ENCODE assay signal across 11 cellular contexts in the genomic region with DNA sequence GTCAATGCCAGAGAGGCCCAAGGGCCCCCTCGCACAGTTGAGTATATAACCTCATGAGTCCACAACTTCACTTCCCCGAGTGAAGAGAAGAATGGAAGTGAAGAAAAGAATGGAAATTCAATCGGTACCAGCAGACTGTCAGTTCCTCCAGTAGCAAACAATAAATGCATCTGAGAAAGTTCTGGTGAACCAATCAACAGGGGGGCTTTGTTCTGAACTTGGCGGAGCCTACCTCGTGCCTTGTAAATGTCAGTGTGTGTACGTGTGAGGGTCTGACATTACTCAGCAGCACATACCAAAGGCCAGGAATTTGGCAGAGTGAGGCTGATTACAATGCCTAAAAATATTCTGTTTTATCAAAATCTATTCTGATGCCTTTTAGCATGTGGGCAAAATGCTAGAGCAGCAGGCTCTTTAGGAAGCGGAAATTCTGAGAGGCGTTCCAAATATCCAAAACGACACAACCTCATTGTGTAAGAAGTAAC.
A peak's percentile ranks its signal among the peaks of the same experiment; 100 is the strongest.
DNase-seq lines count a peak whose midpoint lies in the region; ATAC-seq and TF ChIP-seq lines count a peak whose summit lies in the region.
"Had no signal": no experiment of that assay in that cellular context is flagged by ENCODE, and none has a peak within 500 bp of the region (broad histone marks: within the 10 kb centered on the region; RNA-seq: fewer than 3 reads in every experiment).

No MANE protein-coding gene starts in this region.

- ATAC-seq in heart right ventricle (peak; percentile 94 to 99 (median 98)), HG02973 (IDR thresholded peaks at IDR 0.05; ENCODE audit: unreplicated experiment) (no peak), HG03175 (IDR thresholded peaks at IDR 0.05; ENCODE audit: unreplicated experiment) (no peak)
- ATAC-seq: activated T-cell treated with anti-CD3 and anti-CD28 coated beads, Interleukin-2, amount 50 U/mL, for 72 hours; HCT116 had no signal

- intact Hi-C loops in heart right ventricle (cut with DNase I): loop anchor here in 2 of 10 donors (2.0 to 10.0 kb wide), 2 partner anchors 69 to 131 kb away; a partner anchor contains a TSS

- H3K27me3 ChIP-seq in heart right ventricle: no peaks in the 10 kb centered on the region

- H3K27ac ChIP-seq in heart right ventricle: peak overlapping the region; percentile 81 to 97 (median 92)

- 7 to 20% methylated on average over 9 of the region's 9 CpGs for WGBS in heart right ventricle, 2 donors

- DNase-seq in AG08395 (ENCODE audit: low spot score) (peak; percentile 27), amniotic stem cell (lab: John Stamatoyannopoulos, UW) (peak; percentile 43), heart right ventricle (peak; percentile 25 to 87), pons (ENCODE audit: low spot score) (peak; percentile 76), cortex of kidney (lab: John Stamatoyannopoulos, UW) (no peak), NCI-H1930 (lab: John Stamatoyannopoulos, UW) (no peak)
- DNase-seq: activated T-cell treated with anti-CD3 and anti-CD28 coated beads, Interleukin-2, amount 50 U/mL, for 72 hours; NCI-H1105 had no signal

- H3K9me3 ChIP-seq in heart right ventricle: no peaks in the 10 kb centered on the region

- H3K4me1 ChIP-seq in heart right ventricle: peaks cover 8 to 68% (median 34%) of the 10 kb centered on the region in 9 donors

- no peaks in the 10 kb centered on the region for H3K36me3 ChIP-seq in heart right ventricle

- no peak for TF ChIP-seq CTCF in heart right ventricle (IDR thresholded peaks at IDR 0.05)

- peak overlapping the region in 2 of 10 donors; percentile 11 to 26 for H3K4me3 ChIP-seq in heart right ventricle

Comparison
In these comparisons a context has a peak if more than half of its experiments do, and no peak if none do; other contexts are left out.
1. DNase-seq: peak in AG08395 (single experiment), amniotic stem cell (single experiment), heart right ventricle (2 of 2) and pons (single experiment); none in cortex of kidney (single experiment) and NCI-H1930 (0 of 2).
2. ATAC-seq: peak in heart right ventricle (8 of 8); none in HG02973 (single experiment) and HG03175 (single experiment).